ENCODE assay signal across 38 cellular contexts in the genomic region with DNA sequence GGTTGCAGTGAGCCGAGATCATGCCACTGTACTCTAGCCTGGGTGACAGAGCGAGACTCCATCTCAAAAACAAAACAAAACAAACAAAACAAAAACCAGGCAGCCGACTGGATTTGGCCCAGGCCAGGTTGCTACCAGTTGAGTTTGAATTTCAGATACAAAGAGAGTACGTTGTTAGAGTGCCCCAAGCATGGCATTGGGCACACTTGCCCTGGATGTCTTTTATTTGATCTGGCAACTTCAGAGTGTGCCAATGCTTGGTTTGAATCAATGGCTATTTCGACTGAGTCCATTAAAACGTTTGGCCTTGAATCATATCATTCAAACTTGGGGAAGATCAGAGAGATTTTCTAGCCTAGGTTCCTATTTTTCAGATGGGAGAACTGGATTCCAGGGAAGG.
"Had no signal": no experiment of that assay in that cellular context is flagged by ENCODE, and none has a peak within 500 bp of the region (broad histone marks: within the 10 kb centered on the region; RNA-seq: fewer than 3 reads in every experiment).

No MANE protein-coding gene starts in this region.

- H3K4me3 Mint-ChIP-seq: activated B cell treated with CpG ODN at 0.5 μM for 24 hours; activated CD4-positive, alpha-beta memory T cell treated with anti-CD3 and anti-CD28 coated beads for 36 hours; activated CD4-positive, alpha-beta T cell treated with anti-CD3 and anti-CD28 coated beads, Interleukin-2, amount 10 ng/mL, durations not matched to agents 24 days and 14 days; activated CD8-positive, alpha-beta memory T cell treated with anti-CD3 and anti-CD28 coated beads, Interleukin-2, amount 10 ng/mL, durations not matched to agents 7 days and 5 days; activated CD8-positive, alpha-beta T cell treated with anti-CD3 and anti-CD28 coated beads for 36 hours; activated naive CD4-positive, alpha-beta T cell treated with anti-CD3 and anti-CD28 coated beads, Interleukin-2, amount 10 ng/mL, durations not matched to agents 7 days and 5 days; activated naive CD4-positive, alpha-beta T cell treated with anti-CD3 and anti-CD28 coated beads, Interleukin-2, amount 50 U/mL, for 24 hours; activated naive CD8-positive, alpha-beta T cell; activated naive CD8-positive, alpha-beta T cell treated with anti-CD3 and anti-CD28 coated beads, Interleukin-2, amount 10 ng/mL, durations not matched to agents 7 days and 5 days; activated naive CD8-positive, alpha-beta T cell treated with anti-CD3 and anti-CD28 coated beads, Interleukin-2, amount 50 U/mL, for 24 hours; activated T-cell treated with anti-CD3 and anti-CD28 coated beads, Interleukin-2, amount 50 U/mL, for 4 hours; activated T-cell treated with anti-CD3 and anti-CD28 coated beads, Interleukin-2, amount 50 U/mL, for 72 hours; brain; central memory CD8-positive, alpha-beta T cell; T-helper 1 cell treated with Interleukin-12 subunit alpha and Interleukin-12 subunit beta and Interleukin-4 antibody, amounts not matched to agents 30 μg/mL and 1 μg/mL, for 36 hours; T-helper 2 cell treated with Interferon-gamma antibody and Interleukin-4, amounts not matched to agents 5 μg/mL and 100 μg/mL, for 36 hours had no signal

- DNase-seq: activated B cell treated with CpG ODN at 0.5 μM for 24 hours; activated CD4-positive, alpha-beta memory T cell treated with anti-CD3 and anti-CD28 coated beads for 36 hours; activated CD4-positive, alpha-beta T cell treated with anti-CD3 and anti-CD28 coated beads for 4 hours; activated CD4-positive, alpha-beta T cell treated with anti-CD3 and anti-CD28 coated beads, Interleukin-2, amount 10 ng/mL, durations not matched to agents 24 days and 14 days; activated CD4-positive, alpha-beta T cell treated with anti-CD3 and anti-CD28 coated beads, Interleukin-2, amount 50 U/mL, for 1 hour; activated CD4-positive, alpha-beta T cell treated with anti-CD3 and anti-CD28 coated beads, Interleukin-2, amount 50 U/mL, for 4 hours; activated CD4-positive, CD25-positive, alpha-beta regulatory T cell treated with anti-CD3 and anti-CD28 coated beads, Interleukin-2, amount 50 U/mL, for 72 hours; activated CD8-positive, alpha-beta T cell treated with anti-CD3 and anti-CD28 coated beads for 36 hours; activated effector memory CD4-positive, alpha-beta T cell treated with Interleukin-2 at 50 U/mL for 16 hours; activated gamma-delta T cell; activated naive CD4-positive, alpha-beta T cell treated with anti-CD3 and anti-CD28 coated beads, Interleukin-2, amount 10 ng/mL, durations not matched to agents 7 days and 5 days; activated naive CD4-positive, alpha-beta T cell treated with Interleukin-2 at 50 U/mL for 16 hours; activated naive CD8-positive, alpha-beta T cell treated with anti-CD3 and anti-CD28 coated beads, Interleukin-2, amount 10 ng/mL, durations not matched to agents 7 days and 5 days; activated naive CD8-positive, alpha-beta T cell treated with anti-CD3 and anti-CD28 coated beads, Interleukin-2, amount 50 U/mL, for 24 hours; activated T-cell treated with anti-CD3 and anti-CD28 coated beads for 4 hours; activated T-cell treated with anti-CD3 and anti-CD28 coated beads, Interleukin-2, amount 50 U/mL, for 1 hour; activated T-cell treated with anti-CD3 and anti-CD28 coated beads, Interleukin-2, amount 50 U/mL, for 4 hours; activated T-cell treated with anti-CD3 and anti-CD28 coated beads, Interleukin-2, amount 50 U/mL, for 72 hours; amygdala; anterior cingulate cortex; caudate nucleus; SW 1271; T-helper 1 cell; T-helper 2 cell; T-helper 9 cell had no signal

- H3K9me3 ChIP-seq: ascending aorta had no signal

- H3K4me3 ChIP-seq: ascending aorta, cardiac muscle cell had no signal

- H3K27ac ChIP-seq: ascending aorta, cardiac muscle cell, VCaP had no signal

- H3K9me3 Mint-ChIP-seq: activated B cell treated with CpG ODN at 0.5 μM for 24 hours; activated CD4-positive, alpha-beta memory T cell treated with anti-CD3 and anti-CD28 coated beads for 36 hours; activated CD4-positive, alpha-beta T cell treated with anti-CD3 and anti-CD28 coated beads, Interleukin-2, amount 10 ng/mL, durations not matched to agents 24 days and 14 days; activated CD8-positive, alpha-beta T cell treated with anti-CD3 and anti-CD28 coated beads for 36 hours; activated naive CD4-positive, alpha-beta T cell treated with anti-CD3 and anti-CD28 coated beads, Interleukin-2, amount 10 ng/mL, durations not matched to agents 7 days and 5 days; activated naive CD4-positive, alpha-beta T cell treated with anti-CD3 and anti-CD28 coated beads, Interleukin-2, amount 50 U/mL, for 24 hours; activated naive CD8-positive, alpha-beta T cell treated with anti-CD3 and anti-CD28 coated beads, Interleukin-2, amount 10 ng/mL, durations not matched to agents 7 days and 5 days; activated naive CD8-positive, alpha-beta T cell treated with anti-CD3 and anti-CD28 coated beads, Interleukin-2, amount 50 U/mL, for 24 hours; activated T-cell treated with anti-CD3 and anti-CD28 coated beads, Interleukin-2, amount 50 U/mL, for 4 hours; activated T-cell treated with anti-CD3 and anti-CD28 coated beads, Interleukin-2, amount 50 U/mL, for 72 hours; activated T-helper 2 cell treated with anti-CD3 and anti-CD28 coated beads, Interferon-gamma antibody, Interleukin-2, Interleukin-4, amounts not matched to agents 10 μg/mL and 5 μg/mL and 100 μg/mL, durations not matched to agents 14 hours and 24 hours and 36 hours; brain; central memory CD8-positive, alpha-beta T cell; T-helper 1 cell treated with Interleukin-12 subunit alpha and Interleukin-12 subunit beta and Interleukin-4 antibody, amounts not matched to agents 30 μg/mL and 1 μg/mL, for 36 hours; T-helper 2 cell treated with Interferon-gamma antibody and Interleukin-4, amounts not matched to agents 5 μg/mL and 100 μg/mL, for 36 hours had no signal

- H3K27me3 ChIP-seq: ascending aorta, cardiac muscle cell had no signal

- H3K36me3 ChIP-seq: ascending aorta, cardiac muscle cell had no signal

- FAIRE-seq: bronchial epithelial cell, TTC549 had no signal

- H3K4me1 Mint-ChIP-seq: activated B cell treated with CpG ODN at 0.5 μM for 24 hours; activated CD4-positive, alpha-beta T cell treated with anti-CD3 and anti-CD28 coated beads, Interleukin-2, amount 10 ng/mL, durations not matched to agents 24 days and 14 days; activated CD8-positive, alpha-beta memory T cell treated with anti-CD3 and anti-CD28 coated beads, Interleukin-2, amount 10 ng/mL, durations not matched to agents 7 days and 5 days; activated naive CD4-positive, alpha-beta T cell treated with anti-CD3 and anti-CD28 coated beads, Interleukin-2, amount 50 U/mL, for 24 hours; activated naive CD8-positive, alpha-beta T cell treated with anti-CD3 and anti-CD28 coated beads, Interleukin-2, amount 10 ng/mL, durations not matched to agents 7 days and 5 days; central memory CD8-positive, alpha-beta T cell had no signal

- H3K27ac Mint-ChIP-seq: activated B cell treated with CpG ODN at 0.5 μM for 24 hours; activated CD4-positive, alpha-beta memory T cell treated with anti-CD3 and anti-CD28 coated beads for 36 hours; activated CD4-positive, alpha-beta T cell treated with anti-CD3 and anti-CD28 coated beads, Interleukin-2, amount 10 ng/mL, durations not matched to agents 24 days and 14 days; activated CD8-positive, alpha-beta memory T cell treated with anti-CD3 and anti-CD28 coated beads, Interleukin-2, amount 10 ng/mL, durations not matched to agents 7 days and 5 days; activated CD8-positive, alpha-beta T cell treated with anti-CD3 and anti-CD28 coated beads for 36 hours; activated naive CD4-positive, alpha-beta T cell treated with anti-CD3 and anti-CD28 coated beads, Interleukin-2, amount 10 ng/mL, durations not matched to agents 7 days and 5 days; activated naive CD4-positive, alpha-beta T cell treated with anti-CD3 and anti-CD28 coated beads, Interleukin-2, amount 50 U/mL, for 24 hours; activated naive CD8-positive, alpha-beta T cell; activated naive CD8-positive, alpha-beta T cell treated with anti-CD3 and anti-CD28 coated beads, Interleukin-2, amount 10 ng/mL, durations not matched to agents 7 days and 5 days; activated naive CD8-positive, alpha-beta T cell treated with anti-CD3 and anti-CD28 coated beads, Interleukin-2, amount 50 U/mL, for 24 hours; activated T-cell treated with anti-CD3 and anti-CD28 coated beads, Interleukin-2, amount 50 U/mL, for 72 hours; activated T-helper 2 cell treated with anti-CD3 and anti-CD28 coated beads, Interferon-gamma antibody, Interleukin-2, Interleukin-4, amounts not matched to agents 10 μg/mL and 5 μg/mL and 100 μg/mL, durations not matched to agents 14 hours and 24 hours and 36 hours; T-helper 1 cell treated with Interleukin-12 subunit alpha and Interleukin-12 subunit beta and Interleukin-4 antibody, amounts not matched to agents 30 μg/mL and 1 μg/mL, for 36 hours; T-helper 2 cell treated with Interferon-gamma antibody and Interleukin-4, amounts not matched to agents 5 μg/mL and 100 μg/mL, for 36 hours had no signal

- ATAC-seq: activated CD8-positive, alpha-beta memory T cell treated with anti-CD3 and anti-CD28 coated beads, Interleukin-2, amount 10 ng/mL, durations not matched to agents 7 days and 5 days; activated CD8-positive, alpha-beta T cell treated with anti-CD3 and anti-CD28 coated beads for 36 hours; activated naive CD8-positive, alpha-beta T cell treated with anti-CD3 and anti-CD28 coated beads, Interleukin-2, amount 50 U/mL, for 24 hours; activated T-cell treated with anti-CD3 and anti-CD28 coated beads, Interleukin-2, amount 50 U/mL, for 4 hours; activated T-cell treated with anti-CD3 and anti-CD28 coated beads, Interleukin-2, amount 50 U/mL, for 72 hours had no signal

- H3K36me3 Mint-ChIP-seq: activated CD4-positive, alpha-beta memory T cell treated with anti-CD3 and anti-CD28 coated beads for 36 hours; activated CD8-positive, alpha-beta memory T cell treated with anti-CD3 and anti-CD28 coated beads, Interleukin-2, amount 10 ng/mL, durations not matched to agents 7 days and 5 days; activated naive CD4-positive, alpha-beta T cell treated with anti-CD3 and anti-CD28 coated beads, Interleukin-2, amount 10 ng/mL, durations not matched to agents 7 days and 5 days; activated naive CD4-positive, alpha-beta T cell treated with anti-CD3 and anti-CD28 coated beads, Interleukin-2, amount 50 U/mL, for 24 hours; activated naive CD8-positive, alpha-beta T cell; activated naive CD8-positive, alpha-beta T cell treated with anti-CD3 and anti-CD28 coated beads, Interleukin-2, amount 10 ng/mL, durations not matched to agents 7 days and 5 days; brain had no signal

- H3K27me3 Mint-ChIP-seq: activated B cell treated with CpG ODN at 0.5 μM for 24 hours; activated CD4-positive, alpha-beta T cell treated with anti-CD3 and anti-CD28 coated beads, Interleukin-2, amount 10 ng/mL, durations not matched to agents 24 days and 14 days; activated CD8-positive, alpha-beta memory T cell treated with anti-CD3 and anti-CD28 coated beads, Interleukin-2, amount 10 ng/mL, durations not matched to agents 7 days and 5 days; activated CD8-positive, alpha-beta T cell treated with anti-CD3 and anti-CD28 coated beads for 36 hours; activated naive CD4-positive, alpha-beta T cell treated with anti-CD3 and anti-CD28 coated beads, Interleukin-2, amount 50 U/mL, for 24 hours; activated naive CD8-positive, alpha-beta T cell; activated naive CD8-positive, alpha-beta T cell treated with anti-CD3 and anti-CD28 coated beads, Interleukin-2, amount 50 U/mL, for 24 hours had no signal

- H3K4me1 ChIP-seq: ascending aorta had no signal
